29 cellular contexts compared by ENCODE assay signal in the genomic region with DNA sequence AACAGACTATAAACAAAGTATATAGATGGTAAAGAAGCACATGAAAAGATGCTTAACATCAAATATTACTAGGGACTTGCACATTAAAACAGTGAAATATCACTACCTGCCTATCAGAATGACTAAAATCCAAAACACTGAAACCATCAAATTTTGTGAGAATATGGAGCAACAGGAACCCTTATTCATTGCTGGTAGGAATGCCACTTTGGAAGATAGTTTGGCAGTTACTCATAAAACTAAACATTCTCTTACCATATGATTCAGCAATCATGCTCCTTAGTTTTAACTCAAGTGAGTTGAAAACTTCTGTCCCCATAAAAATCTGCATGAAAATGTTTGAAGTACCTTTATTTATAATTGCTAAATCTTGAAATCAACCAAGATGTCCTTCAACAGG.
DNase-seq lines count a peak whose midpoint lies in the region; ATAC-seq and TF ChIP-seq lines count a peak whose summit lies in the region.
"Had no signal": no experiment of that assay in that cellular context is flagged by ENCODE, and none has a peak within 500 bp of the region (broad histone marks: within the 10 kb centered on the region; RNA-seq: fewer than 3 reads in every experiment).

No MANE protein-coding gene starts in this region.

- H3K4me2 ChIP-seq in osteoblast (ENCODE audit: insufficient read depth, low read length), result no peak overlapping the region

- H3K27ac ChIP-seq in osteoblast (ENCODE audit: low read depth, low read length), result peak overlapping the region; percentile 31
- H3K27ac ChIP-seq: dorsolateral prefrontal cortex, left ventricle myocardium inferior, parathyroid adenoma, right atrium auricular region, SJSA1, testis, VCaP had no signal

- ATAC-seq in HG03196 (IDR thresholded peaks at IDR 0.05; ENCODE audit: unreplicated experiment), result no peak
- ATAC-seq: activated CD4-positive, alpha-beta T cell treated with anti-CD3 and anti-CD28 coated beads for 36 hours; CD8-positive, alpha-beta T cell had no signal

- no peaks in the 10 kb centered on the region for H3K36me3 ChIP-seq in osteoblast (ENCODE audit: insufficient read depth, low read length)
- H3K36me3 ChIP-seq: BE2C, left ventricle myocardium inferior, right atrium auricular region, SJSA1 had no signal

- no peaks in the 10 kb centered on the region for H4K20me1 ChIP-seq in osteoblast (ENCODE audit: insufficient read depth, low read length)

- peaks cover 3% of the 10 kb centered on the region for H3K4me1 ChIP-seq in osteoblast (ENCODE audit: insufficient read depth, low read length)
- H3K4me1 ChIP-seq: BE2C, left ventricle myocardium inferior, parathyroid adenoma, right atrium auricular region, SJSA1, testis had no signal

- DNase-seq in EH (ENCODE audit: low read depth), result peak; percentile 29
- peak; percentile 51 for DNase-seq in M059J (ENCODE audit: low read depth)
- peak; percentile 67 for DNase-seq in choroid plexus epithelial cell (ENCODE audit: low read depth)
- DNase-seq in osteoblast (ENCODE audit: insufficient read length, low spot score, missing footprints), result no peak
- DNase-seq in islet precursor cell, result no peak
- DNase-seq in HuH-7.5 (ENCODE audit: low spot score), result no peak
- DNase-seq: activated CD4-positive, alpha-beta T cell treated with anti-CD3 and anti-CD28 coated beads for 36 hours; activated CD8-positive, alpha-beta memory T cell treated with anti-CD3 and anti-CD28 coated beads for 24 hours; activated T-cell treated with anti-CD3 and anti-CD28 coated beads, Interleukin-2, amount 50 U/mL, for 24 hours; BE2C; CD8-positive, alpha-beta T cell; cerebellar nuclear complex; DMS 273 treated with DMSO at 0.1 percent for 48 hours; dorsolateral prefrontal cortex; hypothalamus; left ventricle myocardium inferior; mesendoderm; NCI-H1048; NCI-H446; NCI-H82; RPMI8226; stimulated activated CD4-positive, alpha-beta T cell treated with anti-CD3 and anti-CD28 coated beads, Interleukin-1b, Interleukin-23, amount 100 ng/mL, for 48 hours; T1000; testis had no signal

- no peaks in the 10 kb centered on the region for H3K27me3 ChIP-seq in osteoblast (ENCODE audit: insufficient read depth, low read length)
- H3K27me3 ChIP-seq: BE2C, right atrium auricular region, SJSA1, testis had no signal

- H2AFZ ChIP-seq in osteoblast (ENCODE audit: low read length), result no peak overlapping the region
- H2AFZ ChIP-seq: parathyroid adenoma had no signal

- TF ChIP-seq CTCF in choroid plexus epithelial cell (conservative IDR thresholded peaks at IDR 0.05; ENCODE audit: low read depth, low read length), result no peak
- no peak for TF ChIP-seq CTCF in osteoblast (IDR thresholded peaks at IDR 0.05; ENCODE audit: extremely low read depth, low read depth, low read length)

- H3K79me2 ChIP-seq in osteoblast (ENCODE audit: insufficient read depth, low read length), result no peaks in the 10 kb centered on the region
- H3K79me2 ChIP-seq: parathyroid adenoma had no signal

- H3K4me3 ChIP-seq in choroid plexus epithelial cell (ENCODE audit: low read depth, low read length) (no peak overlapping the region), osteoblast (ENCODE audit: insufficient read depth, low read length) (no peak overlapping the region)
- H3K4me3 ChIP-seq: dorsolateral prefrontal cortex, left ventricle myocardium inferior, right atrium auricular region, SJSA1, testis had no signal

- no peaks in the 10 kb centered on the region for H3K9me3 ChIP-seq in osteoblast (ENCODE audit: low read depth, low read length)
- H3K9me3 ChIP-seq: BE2C, left ventricle myocardium inferior, right atrium auricular region, SJSA1, testis had no signal

Comparison
In these comparisons a context has a peak if more than half of its experiments do, and no peak if none do; other contexts are left out.
1. DNase-seq: peak in EH (single experiment), M059J (single experiment) and choroid plexus epithelial cell (single experiment); none in osteoblast (single experiment), islet precursor cell (single experiment) and HuH-7.5 (single experiment).